ENCODE assay signal across 8 cellular contexts in the genomic region with DNA sequence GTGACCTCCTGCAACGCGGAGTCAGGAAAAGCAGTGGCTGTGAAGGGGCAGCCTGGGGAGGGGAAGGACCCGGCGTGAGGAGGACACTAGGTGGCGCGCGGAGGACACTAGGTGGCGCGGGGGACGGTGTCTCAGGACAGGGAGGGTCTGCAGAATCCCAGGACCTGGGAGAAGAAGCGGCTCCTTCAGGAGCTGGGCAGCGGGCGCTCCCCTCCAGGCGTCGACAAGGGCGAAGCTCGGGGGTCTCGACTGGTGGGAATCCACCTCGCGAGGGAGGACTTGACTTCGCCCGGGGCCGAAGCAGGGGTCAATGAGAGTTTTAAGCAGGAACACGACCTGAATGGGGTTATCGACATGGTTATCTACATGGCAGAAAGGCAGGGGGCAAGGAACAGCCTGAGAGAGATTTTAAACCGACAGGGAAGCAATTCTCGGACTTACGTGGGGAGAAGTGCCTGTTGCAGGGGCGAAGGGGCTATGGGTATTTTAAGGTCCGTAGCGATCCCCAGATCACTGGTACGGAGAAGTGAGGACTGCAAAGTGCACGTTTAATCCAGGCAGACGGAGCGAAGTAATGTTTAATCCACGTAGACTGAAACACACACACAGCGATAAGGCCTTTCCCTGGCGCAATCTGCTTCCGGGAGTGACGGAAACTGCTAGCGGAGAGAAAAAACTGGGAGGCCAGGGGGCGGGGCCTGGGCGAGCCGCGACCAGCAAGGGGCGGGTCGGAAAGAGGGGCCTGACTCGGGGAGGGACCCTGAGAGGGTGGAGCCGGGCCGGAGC. TPM values are rescaled to one million over a fixed set of nuclear protein-coding genes. Genes with fewer than 3 reads are reported as not detected.
DNase-seq lines count a peak whose midpoint lies in the region; ATAC-seq and TF ChIP-seq lines count a peak whose summit lies in the region.

Gene ZNF616 (minus strand): TSS at position 648 of the 786 bp plus-strand sequence. CDS start 9,426 bp downstream, outside the sequence.

- peaks cover 15% of the 10 kb centered on the region for H3K4me1 Mint-ChIP-seq in type B pancreatic cell (ENCODE audit: unreplicated experiment)

- H3K27ac ChIP-seq in adipose tissue (ENCODE audit: low read depth, low read length) = peak within 1 kb of the TSS; percentile 17

- H3K36me3 Mint-ChIP-seq in type B pancreatic cell = peaks cover 39% of the 10 kb centered on the region

- peak; percentile 85 for TF ChIP-seq CTCF in GM12874 (IDR thresholded peaks at IDR 0.05; ENCODE audit: insufficient read depth, low read depth, low read length)
- peak; percentile 80 for TF ChIP-seq CTCF in type B pancreatic cell (conservative IDR thresholded peaks at IDR 0.05)

- ATAC-seq in HG02759 (IDR thresholded peaks at IDR 0.05; ENCODE audit: unreplicated experiment) = peak; percentile 97

- intact Hi-C loops in cardiac septum (cut with DNase I) = loop anchor here (1.0 to 5.0 kb wide), 3 partner anchors 33 to 99 kb away; partner anchors contain the start of gene ZNF836

- H3K27me3 Mint-ChIP-seq in type B pancreatic cell = no peaks in the 10 kb centered on the region

- H3K9me3 Mint-ChIP-seq in type B pancreatic cell = peaks cover 11% of the 10 kb centered on the region

- 0% methylated on average over 50 of the region's 50 CpGs for WGBS in adipose tissue, 3 donors

- peak within 1 kb of the TSS; percentile 99 for H3K4me3 Mint-ChIP-seq in type B pancreatic cell

- DNase-seq in NCI-H1417 treated with DMSO at 0.1 percent for 48 hours (lab: John Stamatoyannopoulos, UW) = peak; percentile 53
- DNase-seq in T follicular helper cell (ENCODE audit: low read depth) = peak; percentile 97
- peak; percentile 99 for DNase-seq in cardiac septum (ENCODE audit: low spot score)
- peak; percentile 94 for DNase-seq in pons (ENCODE audit: low spot score)
- DNase-seq in type B pancreatic cell (ENCODE audit: extremely low spot score, unreplicated experiment) = peak; percentile 98

- peak within 1 kb of the TSS; percentile 98 for H3K27ac Mint-ChIP-seq in type B pancreatic cell

RNA-seq across cellular contexts. Expression of gene ZNF616, which starts in this region (rescaled TPM):
- polyA plus RNA-seq in adipose tissue = 1 to 10 TPM; 2.1 to 3.2 (median 2.2) TPM
- total RNA-seq in cardiac septum (4.3 TPM), type B pancreatic cell (ENCODE audit: low replicate concordance) (18.7 and 26.5 TPM in 2 replicates)

Comparison
In these comparisons a context has a peak if more than half of its experiments do, and no peak if none do; other contexts are left out.
1. Peak in every context shown above with its lines: DNase-seq, ATAC-seq and H3K27ac ChIP-seq.